In the genomic region with DNA sequence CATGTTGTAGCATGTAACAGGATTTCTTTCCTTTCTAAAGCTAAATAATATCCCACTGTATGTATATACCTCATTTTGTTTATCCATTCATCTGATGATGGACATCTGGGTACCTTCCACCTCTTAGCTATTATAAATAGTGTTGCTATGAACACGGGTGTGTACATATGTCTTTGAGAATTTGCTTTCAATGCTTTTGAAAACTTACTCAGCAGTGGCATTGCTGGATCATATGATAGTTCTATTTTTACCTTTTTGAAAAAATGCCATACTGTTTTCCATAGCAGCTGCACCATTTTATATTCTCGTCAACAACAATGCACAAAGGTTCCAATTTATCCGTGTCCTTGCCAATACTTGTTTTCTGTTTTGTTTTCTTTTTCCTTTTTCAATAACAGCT, we compare ENCODE assay signal across 32 cellular contexts.
"Had no signal": no experiment of that assay in that cellular context is flagged by ENCODE, and none has a peak within 500 bp of the region (broad histone marks: within the 10 kb centered on the region; RNA-seq: fewer than 3 reads in every experiment).

No MANE protein-coding gene starts in this region.

- H3K9me3 ChIP-seq: suprapubic skin had no signal

- H3K27me3 ChIP-seq: esophagus muscularis mucosa, foreskin keratinocyte, suprapubic skin, tibial nerve had no signal

- H3K27ac Mint-ChIP-seq: activated CD4-positive, alpha-beta T cell treated with anti-CD3 and anti-CD28 coated beads, Interleukin-2, amount 10 ng/mL, durations not matched to agents 7 days and 5 days; activated CD8-positive, alpha-beta T cell treated with anti-CD3 and anti-CD28 coated beads for 36 hours; activated naive CD4-positive, alpha-beta T cell treated with anti-CD3 and anti-CD28 coated beads, Interleukin-2, amount 50 U/mL, for 24 hours; activated naive CD8-positive, alpha-beta T cell treated with anti-CD3 and anti-CD28 coated beads, Interleukin-2, amount 50 U/mL, for 24 hours; activated T-helper 2 cell treated with anti-CD3 and anti-CD28 coated beads, Interferon-gamma antibody, Interleukin-2, Interleukin-4, amounts not matched to agents 10 μg/mL and 5 μg/mL and 100 μg/mL, durations not matched to agents 14 hours and 24 hours and 36 hours; endodermal cell; natural killer cell; stimulated activated memory B cell treated with anti-CD40 and anti-IgM and Interleukin-4, amounts not matched to agents 10 μg/mL and 1 μg/mL and 100 μg/mL, for 72 hours; T-helper 17 cell had no signal

- FAIRE-seq: bronchial epithelial cell had no signal

- H3K9me3 Mint-ChIP-seq: natural killer cell had no signal

- H3K4me3 Mint-ChIP-seq: activated CD4-positive, alpha-beta T cell treated with anti-CD3 and anti-CD28 coated beads, Interleukin-2, amount 10 ng/mL, durations not matched to agents 7 days and 5 days; activated CD8-positive, alpha-beta T cell treated with anti-CD3 and anti-CD28 coated beads for 36 hours; activated naive CD4-positive, alpha-beta T cell treated with anti-CD3 and anti-CD28 coated beads, Interleukin-2, amount 50 U/mL, for 24 hours; activated naive CD8-positive, alpha-beta T cell treated with anti-CD3 and anti-CD28 coated beads, Interleukin-2, amount 50 U/mL, for 24 hours; endodermal cell; natural killer cell; stimulated activated memory B cell treated with anti-CD40 and anti-IgM and Interleukin-4, amounts not matched to agents 10 μg/mL and 1 μg/mL and 100 μg/mL, for 72 hours; stimulated activated naive CD8-positive, alpha-beta T cell treated with anti-CD3 and anti-CD28 coated beads, Interleukin-15, amount 100 ng/mL, for 72 hours; T-helper 17 cell had no signal

- H3K4me2 ChIP-seq: smooth muscle cell had no signal

- DNase-seq: activated CD4-positive, alpha-beta T cell treated with anti-CD3 and anti-CD28 coated beads, Interleukin-2, amount 10 ng/mL, durations not matched to agents 7 days and 5 days; activated CD4-positive, CD25-positive, alpha-beta regulatory T cell treated with anti-CD3 and anti-CD28 coated beads, Interleukin-2, amount 50 U/mL, for 72 hours; activated CD8-positive, alpha-beta T cell treated with anti-CD3 and anti-CD28 coated beads for 36 hours; activated naive CD8-positive, alpha-beta T cell treated with anti-CD3 and anti-CD28 coated beads, Interleukin-2, amount 50 U/mL, for 24 hours; activated T-cell treated with anti-CD3 and anti-CD28 coated beads, Interleukin-2, amount 50 U/mL, for 48 hours; amygdala; cortex of kidney; endodermal cell; foreskin keratinocyte; glutamatergic neuron; left ventricle myocardium inferior; mesendoderm; natural killer cell; posterior cingulate gyrus; retina; stimulated activated CD4-positive, alpha-beta T cell treated with anti-CD3 and anti-CD28 coated beads, Interleukin-1b, Interleukin-23, amount 100 ng/mL, for 48 hours; stimulated activated CD4-positive, alpha-beta T cell treated with anti-CD3 and anti-CD28 coated beads, Interleukin-4, amount 100 ng/mL, for 4 hours; stimulated activated CD8-positive, alpha-beta memory T cell treated with anti-CD3 and anti-CD28 coated beads, Interleukin-4, amount 100 ng/mL, for 48 hours; stimulated activated naive CD8-positive, alpha-beta T cell treated with anti-CD3 and anti-CD28 coated beads, Interleukin-15, amount 100 ng/mL, for 72 hours; T-helper 17 cell; T1000; WERI-Rb-1 had no signal

- H3K4me1 ChIP-seq: foreskin keratinocyte, suprapubic skin had no signal

- H3K27me3 Mint-ChIP-seq: activated CD8-positive, alpha-beta T cell treated with anti-CD3 and anti-CD28 coated beads for 36 hours; activated naive CD4-positive, alpha-beta T cell treated with anti-CD3 and anti-CD28 coated beads, Interleukin-2, amount 50 U/mL, for 24 hours; activated naive CD8-positive, alpha-beta T cell treated with anti-CD3 and anti-CD28 coated beads, Interleukin-2, amount 50 U/mL, for 24 hours; stimulated activated memory B cell treated with anti-CD40 and anti-IgM and Interleukin-4, amounts not matched to agents 10 μg/mL and 1 μg/mL and 100 μg/mL, for 72 hours; stimulated activated naive CD8-positive, alpha-beta T cell treated with anti-CD3 and anti-CD28 coated beads, Interleukin-15, amount 100 ng/mL, for 72 hours; T-helper 17 cell had no signal

- ATAC-seq: activated CD8-positive, alpha-beta T cell treated with anti-CD3 and anti-CD28 coated beads for 36 hours; activated naive CD8-positive, alpha-beta T cell treated with anti-CD3 and anti-CD28 coated beads, Interleukin-2, amount 50 U/mL, for 24 hours; foreskin keratinocyte; natural killer cell; sciatic nerve; stimulated activated memory B cell treated with anti-CD40 and anti-IgM and Interleukin-4, amounts not matched to agents 10 μg/mL and 1 μg/mL and 100 μg/mL, for 72 hours; stimulated activated naive CD8-positive, alpha-beta T cell treated with anti-CD3 and anti-CD28 coated beads, Interleukin-15, amount 100 ng/mL, for 72 hours; T-helper 17 cell had no signal

- H3K4me1 Mint-ChIP-seq: stimulated activated memory B cell treated with anti-CD40 and anti-IgM and Interleukin-4, amounts not matched to agents 10 μg/mL and 1 μg/mL and 100 μg/mL, for 72 hours; T-helper 17 cell had no signal

- H3K27ac ChIP-seq: esophagus muscularis mucosa, foreskin keratinocyte, left ventricle myocardium inferior, suprapubic skin, tibial nerve, WERI-Rb-1 had no signal

- H3K4me3 ChIP-seq: esophagus muscularis mucosa, left ventricle myocardium inferior, lung, smooth muscle cell, suprapubic skin, tibial nerve had no signal

- H3K36me3 ChIP-seq: esophagus muscularis mucosa, left ventricle myocardium inferior, suprapubic skin, WERI-Rb-1 had no signal
